ENCODE assay signal across 26 cellular contexts in genomic region chr12:59304077-59304721, GRCh38.
"Had no signal": no experiment of that assay in that cellular context is flagged by ENCODE, and none has a peak within 500 bp of the region (broad histone marks: within the 10 kb centered on the region; RNA-seq: fewer than 3 reads in every experiment).

No MANE protein-coding gene starts in this region.

- H3K27me3 ChIP-seq: ascending aorta, body of pancreas, cardiac muscle cell had no signal

- DNase-seq: activated B cell treated with CpG ODN at 0.5 μM for 24 hours; activated CD4-positive, alpha-beta T cell treated with anti-CD3 and anti-CD28 coated beads for 1 hour; activated CD4-positive, alpha-beta T cell treated with anti-CD3 and anti-CD28 coated beads, Interleukin-2, amount 10 ng/mL, durations not matched to agents 24 days and 14 days; activated CD4-positive, alpha-beta T cell treated with anti-CD3 and anti-CD28 coated beads, Interleukin-2, amount 50 U/mL, for 48 hours; activated CD8-positive, alpha-beta memory T cell treated with anti-CD3 and anti-CD28 coated beads, Interleukin-2, amount 10 ng/mL, durations not matched to agents 7 days and 5 days; activated effector memory CD4-positive, alpha-beta T cell treated with Interleukin-2 at 50 U/mL for 16 hours; activated naive CD4-positive, alpha-beta T cell; activated naive CD8-positive, alpha-beta T cell treated with anti-CD3 and anti-CD28 coated beads, Interleukin-2, amount 50 U/mL, for 24 hours; activated T-cell treated with anti-CD3 and anti-CD28 coated beads, Interleukin-2, amount 50 U/mL, for 24 hours; amniotic stem cell; body of pancreas; MM.1S; NCI-H1105 treated with DMSO at 0.1 percent for 48 hours; NCI-H1436 treated with DMSO at 0.1 percent for 48 hours; NCI-H1930; NCI-H2171; NCI-H2227 treated with DMSO at 0.1 percent for 48 hours; NCI-H446 treated with DMSO at 0.1 percent for 48 hours; NCI-H524 treated with DMSO at 0.1 percent for 48 hours; NCI-H774; SHP77 treated with DMSO at 0.1 percent for 48 hours; T-helper 17 cell; T-helper 9 cell had no signal

- ATAC-seq: activated CD8-positive, alpha-beta memory T cell treated with anti-CD3 and anti-CD28 coated beads, Interleukin-2, amount 10 ng/mL, durations not matched to agents 7 days and 5 days; activated naive CD4-positive, alpha-beta T cell treated with anti-CD3 and anti-CD28 coated beads, Interleukin-2, amount 50 U/mL, for 72 hours; activated naive CD8-positive, alpha-beta T cell treated with anti-CD3 and anti-CD28 coated beads, Interleukin-2, amount 50 U/mL, for 24 hours; body of pancreas; T-helper 17 cell had no signal

- H3K27ac ChIP-seq: ascending aorta, body of pancreas, cardiac muscle cell had no signal

- H3K36me3 ChIP-seq: ascending aorta, cardiac muscle cell had no signal

- H3K4me1 ChIP-seq: ascending aorta, body of pancreas had no signal

- H3K9me3 ChIP-seq: ascending aorta, body of pancreas had no signal

- H3K4me3 ChIP-seq: ascending aorta, body of pancreas, cardiac muscle cell had no signal
